Comparison of ENCODE assay signal across 1 cellular context in the genomic region with DNA sequence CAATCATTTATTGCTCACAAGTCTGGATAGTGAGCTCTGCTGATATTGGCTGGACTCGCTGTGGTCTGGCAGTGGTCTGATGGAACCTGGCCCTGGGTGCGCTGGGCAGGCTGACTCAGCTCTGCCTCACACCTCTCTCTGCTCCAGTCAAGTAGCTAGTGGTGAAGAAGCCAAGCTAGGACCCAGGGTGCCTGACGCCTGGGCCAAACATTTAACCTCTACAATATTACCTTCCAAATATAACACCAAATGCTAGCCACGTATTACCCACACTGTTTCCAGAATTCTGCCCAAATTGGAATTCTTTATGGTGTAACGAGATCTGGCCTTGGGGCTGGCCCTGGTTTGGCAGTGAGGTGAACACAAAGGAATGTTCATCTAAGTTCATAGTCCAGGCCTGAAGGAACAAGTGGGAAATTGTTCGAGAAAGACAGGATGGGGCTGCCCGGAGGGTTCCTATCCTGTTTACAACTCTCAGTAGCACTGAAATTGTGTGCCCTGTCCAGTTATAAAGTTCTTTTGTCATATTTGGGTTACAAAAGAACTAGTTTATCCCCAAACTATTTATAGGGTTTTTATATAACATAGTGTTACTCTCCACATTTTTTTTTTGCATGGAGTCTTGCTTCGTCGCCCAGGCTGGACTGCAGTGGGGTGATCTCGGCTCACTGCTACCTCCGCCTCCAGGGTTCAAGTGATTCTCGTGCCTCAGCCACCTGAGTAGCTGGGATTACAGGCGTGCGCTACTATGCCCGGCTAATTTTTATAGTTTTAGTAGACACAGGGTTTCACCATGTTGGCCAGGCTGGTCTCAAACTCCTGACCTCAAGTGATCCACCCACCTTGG.
A peak's percentile ranks its signal among the peaks of the same experiment; 100 is the strongest.
TF ChIP-seq lines count a peak whose summit lies in the region.

No MANE protein-coding gene starts in this region.

TF ChIP-seq in HepG2, 621 proteins besides CTCF, POLR2A, EP300 and RAD21 (continued from another document and continues in another):
- TF ChIP-seq, protein P1, sequence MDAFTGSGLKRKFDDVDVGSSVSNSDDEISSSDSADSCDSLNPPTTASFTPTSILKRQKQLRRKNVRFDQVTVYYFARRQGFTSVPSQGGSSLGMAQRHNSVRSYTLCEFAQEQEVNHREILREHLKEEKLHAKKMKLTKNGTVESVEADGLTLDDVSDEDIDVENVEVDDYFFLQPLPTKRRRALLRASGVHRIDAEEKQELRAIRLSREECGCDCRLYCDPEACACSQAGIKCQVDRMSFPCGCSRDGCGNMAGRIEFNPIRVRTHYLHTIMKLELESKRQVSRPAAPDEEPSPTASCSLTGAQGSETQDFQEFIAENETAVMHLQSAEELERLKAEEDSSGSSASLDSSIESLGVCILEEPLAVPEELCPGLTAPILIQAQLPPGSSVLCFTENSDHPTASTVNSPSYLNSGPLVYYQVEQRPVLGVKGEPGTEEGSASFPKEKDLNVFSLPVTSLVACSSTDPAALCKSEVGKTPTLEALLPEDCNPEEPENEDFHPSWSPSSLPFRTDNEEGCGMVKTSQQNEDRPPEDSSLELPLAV (CRISPR knock-in tag; conservative IDR thresholded peaks at IDR 0.05; ENCODE audit: low read depth): no peak
- TF ChIP-seq, protein P2, sequence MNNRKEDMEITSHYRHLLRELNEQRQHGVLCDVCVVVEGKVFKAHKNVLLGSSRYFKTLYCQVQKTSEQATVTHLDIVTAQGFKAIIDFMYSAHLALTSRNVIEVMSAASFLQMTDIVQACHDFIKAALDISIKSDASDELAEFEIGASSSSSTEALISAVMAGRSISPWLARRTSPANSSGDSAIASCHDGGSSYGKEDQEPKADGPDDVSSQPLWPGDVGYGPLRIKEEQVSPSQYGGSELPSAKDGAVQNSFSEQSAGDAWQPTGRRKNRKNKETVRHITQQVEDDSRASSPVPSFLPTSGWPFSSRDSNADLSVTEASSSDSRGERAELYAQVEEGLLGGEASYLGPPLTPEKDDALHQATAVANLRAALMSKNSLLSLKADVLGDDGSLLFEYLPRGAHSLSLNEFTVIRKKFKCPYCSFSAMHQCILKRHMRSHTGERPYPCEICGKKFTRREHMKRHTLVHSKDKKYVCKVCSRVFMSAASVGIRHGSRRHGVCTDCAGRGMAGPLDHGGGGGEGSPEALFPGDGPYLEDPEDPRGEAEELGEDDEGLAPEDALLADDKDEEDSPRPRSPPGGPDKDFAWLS (CRISPR knock-in tag; IDR thresholded peaks at IDR 0.05; ENCODE audit: borderline replicate concordance): no peak
- 0 out of 2 replicates have a peak, but pooled peaks have one; percentile 34 for TF ChIP-seq REPIN1 (CRISPR knock-in tag; IDR thresholded peaks at IDR 0.05; ENCODE audit: borderline replicate concordance, low read depth)
- no peak for TF ChIP-seq HHEX (CRISPR knock-in tag; IDR thresholded peaks at IDR 0.05)
- peak; percentile 50; the same call in 1 of the 2 replicates for TF ChIP-seq ZNF878 (CRISPR knock-in tag; IDR thresholded peaks at IDR 0.05)
- TF ChIP-seq GABPB1 (CRISPR knock-in tag; IDR thresholded peaks at IDR 0.05): peak; percentile 21
- TF ChIP-seq KDM4B (CRISPR knock-in tag; IDR thresholded peaks at IDR 0.05): peak; percentile 77; the same call in 1 of the 2 replicates
- TF ChIP-seq HIVEP1 (CRISPR knock-in tag; IDR thresholded peaks at IDR 0.05): 0 out of 2 replicates have a peak, but pooled peaks have one; percentile 22
- TF ChIP-seq ZNF773 (CRISPR knock-in tag; IDR thresholded peaks at IDR 0.05; ENCODE audit: borderline replicate concordance): no peak
- TF ChIP-seq XRCC5 (optimal IDR thresholded peaks at IDR 0.05; ENCODE audit: low read length): peak; percentile 15
- TF ChIP-seq HMG20A (CRISPR knock-in tag; IDR thresholded peaks at IDR 0.05; ENCODE audit: borderline replicate concordance): peak; percentile 60; the same call in 1 of the 2 replicates
- no peak for TF ChIP-seq ZNF674 (CRISPR knock-in tag; IDR thresholded peaks at IDR 0.05; ENCODE audit: low read depth)
- no peak for TF ChIP-seq TAF15 (IDR thresholded peaks at IDR 0.05; ENCODE audit: low read depth, low read length, poor library complexity, severe bottlenecking)
- no peak for TF ChIP-seq POLR2AphosphoS2 (IDR thresholded peaks at IDR 0.05; ENCODE audit: low read depth, low read length)
- TF ChIP-seq, protein P3, sequence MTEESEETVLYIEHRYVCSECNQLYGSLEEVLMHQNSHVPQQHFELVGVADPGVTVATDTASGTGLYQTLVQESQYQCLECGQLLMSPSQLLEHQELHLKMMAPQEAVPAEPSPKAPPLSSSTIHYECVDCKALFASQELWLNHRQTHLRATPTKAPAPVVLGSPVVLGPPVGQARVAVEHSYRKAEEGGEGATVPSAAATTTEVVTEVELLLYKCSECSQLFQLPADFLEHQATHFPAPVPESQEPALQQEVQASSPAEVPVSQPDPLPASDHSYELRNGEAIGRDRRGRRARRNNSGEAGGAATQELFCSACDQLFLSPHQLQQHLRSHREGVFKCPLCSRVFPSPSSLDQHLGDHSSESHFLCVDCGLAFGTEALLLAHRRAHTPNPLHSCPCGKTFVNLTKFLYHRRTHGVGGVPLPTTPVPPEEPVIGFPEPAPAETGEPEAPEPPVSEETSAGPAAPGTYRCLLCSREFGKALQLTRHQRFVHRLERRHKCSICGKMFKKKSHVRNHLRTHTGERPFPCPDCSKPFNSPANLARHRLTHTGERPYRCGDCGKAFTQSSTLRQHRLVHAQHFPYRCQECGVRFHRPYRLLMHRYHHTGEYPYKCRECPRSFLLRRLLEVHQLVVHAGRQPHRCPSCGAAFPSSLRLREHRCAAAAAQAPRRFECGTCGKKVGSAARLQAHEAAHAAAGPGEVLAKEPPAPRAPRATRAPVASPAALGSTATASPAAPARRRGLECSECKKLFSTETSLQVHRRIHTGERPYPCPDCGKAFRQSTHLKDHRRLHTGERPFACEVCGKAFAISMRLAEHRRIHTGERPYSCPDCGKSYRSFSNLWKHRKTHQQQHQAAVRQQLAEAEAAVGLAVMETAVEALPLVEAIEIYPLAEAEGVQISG (CRISPR knock-in tag; IDR thresholded peaks at IDR 0.05): peak; percentile 50; the same call in 1 of the 2 replicates
- TF ChIP-seq ZC3H4 (CRISPR knock-in tag; IDR thresholded peaks at IDR 0.05; ENCODE audit: borderline replicate concordance): no peak
- no peak for TF ChIP-seq ZNF496 (CRISPR knock-in tag; IDR thresholded peaks at IDR 0.05; ENCODE audit: insufficient replicate concordance)
- TF ChIP-seq, protein P4, sequence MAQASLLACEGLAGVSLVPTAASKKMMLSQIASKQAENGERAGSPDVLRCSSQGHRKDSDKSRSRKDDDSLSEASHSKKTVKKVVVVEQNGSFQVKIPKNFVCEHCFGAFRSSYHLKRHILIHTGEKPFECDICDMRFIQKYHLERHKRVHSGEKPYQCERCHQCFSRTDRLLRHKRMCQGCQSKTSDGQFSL (CRISPR knock-in tag; IDR thresholded peaks at IDR 0.05): no peak
- TF ChIP-seq MAZ (IDR thresholded peaks at IDR 0.05; ENCODE audit: borderline replicate concordance, low read depth, low read length): peak; percentile 34; the same call in 1 of the 2 replicates
- no peak for TF ChIP-seq MAZ (CRISPR knock-in tag; IDR thresholded peaks at IDR 0.05; ENCODE audit: low read depth)
- peak; percentile 74; the same call in 1 of the 2 replicates for TF ChIP-seq SOX5 (CRISPR knock-in tag; IDR thresholded peaks at IDR 0.05; ENCODE audit: borderline replicate concordance)
- TF ChIP-seq ZNF138 (CRISPR knock-in tag; IDR thresholded peaks at IDR 0.05; ENCODE audit: low read depth): no peak
- TF ChIP-seq ZNF605 (CRISPR knock-in tag; IDR thresholded peaks at IDR 0.05): peak; percentile 73
- no peak for TF ChIP-seq ZKSCAN8 (CRISPR knock-in tag; IDR thresholded peaks at IDR 0.05; ENCODE audit: borderline replicate concordance)
- no peak for TF ChIP-seq CBX1 (IDR thresholded peaks at IDR 0.05; ENCODE audit: low read depth)
- peak; percentile 67; the same call in 1 of the 2 replicates for TF ChIP-seq CREM (IDR thresholded peaks at IDR 0.05)
- TF ChIP-seq CREM (CRISPR knock-in tag; IDR thresholded peaks at IDR 0.05): no peak
- TF ChIP-seq, protein P5, sequence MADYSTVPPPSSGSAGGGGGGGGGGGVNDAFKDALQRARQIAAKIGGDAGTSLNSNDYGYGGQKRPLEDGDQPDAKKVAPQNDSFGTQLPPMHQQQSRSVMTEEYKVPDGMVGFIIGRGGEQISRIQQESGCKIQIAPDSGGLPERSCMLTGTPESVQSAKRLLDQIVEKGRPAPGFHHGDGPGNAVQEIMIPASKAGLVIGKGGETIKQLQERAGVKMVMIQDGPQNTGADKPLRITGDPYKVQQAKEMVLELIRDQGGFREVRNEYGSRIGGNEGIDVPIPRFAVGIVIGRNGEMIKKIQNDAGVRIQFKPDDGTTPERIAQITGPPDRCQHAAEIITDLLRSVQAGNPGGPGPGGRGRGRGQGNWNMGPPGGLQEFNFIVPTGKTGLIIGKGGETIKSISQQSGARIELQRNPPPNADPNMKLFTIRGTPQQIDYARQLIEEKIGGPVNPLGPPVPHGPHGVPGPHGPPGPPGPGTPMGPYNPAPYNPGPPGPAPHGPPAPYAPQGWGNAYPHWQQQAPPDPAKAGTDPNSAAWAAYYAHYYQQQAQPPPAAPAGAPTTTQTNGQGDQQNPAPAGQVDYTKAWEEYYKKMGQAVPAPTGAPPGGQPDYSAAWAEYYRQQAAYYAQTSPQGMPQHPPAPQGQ (CRISPR knock-in tag; IDR thresholded peaks at IDR 0.05; ENCODE audit: borderline replicate concordance): no peak
- TF ChIP-seq JUN (CRISPR knock-in tag; IDR thresholded peaks at IDR 0.05): peak; percentile 98
- TF ChIP-seq, protein P6, sequence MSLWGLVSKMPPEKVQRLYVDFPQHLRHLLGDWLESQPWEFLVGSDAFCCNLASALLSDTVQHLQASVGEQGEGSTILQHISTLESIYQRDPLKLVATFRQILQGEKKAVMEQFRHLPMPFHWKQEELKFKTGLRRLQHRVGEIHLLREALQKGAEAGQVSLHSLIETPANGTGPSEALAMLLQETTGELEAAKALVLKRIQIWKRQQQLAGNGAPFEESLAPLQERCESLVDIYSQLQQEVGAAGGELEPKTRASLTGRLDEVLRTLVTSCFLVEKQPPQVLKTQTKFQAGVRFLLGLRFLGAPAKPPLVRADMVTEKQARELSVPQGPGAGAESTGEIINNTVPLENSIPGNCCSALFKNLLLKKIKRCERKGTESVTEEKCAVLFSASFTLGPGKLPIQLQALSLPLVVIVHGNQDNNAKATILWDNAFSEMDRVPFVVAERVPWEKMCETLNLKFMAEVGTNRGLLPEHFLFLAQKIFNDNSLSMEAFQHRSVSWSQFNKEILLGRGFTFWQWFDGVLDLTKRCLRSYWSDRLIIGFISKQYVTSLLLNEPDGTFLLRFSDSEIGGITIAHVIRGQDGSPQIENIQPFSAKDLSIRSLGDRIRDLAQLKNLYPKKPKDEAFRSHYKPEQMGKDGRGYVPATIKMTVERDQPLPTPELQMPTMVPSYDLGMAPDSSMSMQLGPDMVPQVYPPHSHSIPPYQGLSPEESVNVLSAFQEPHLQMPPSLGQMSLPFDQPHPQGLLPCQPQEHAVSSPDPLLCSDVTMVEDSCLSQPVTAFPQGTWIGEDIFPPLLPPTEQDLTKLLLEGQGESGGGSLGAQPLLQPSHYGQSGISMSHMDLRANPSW (CRISPR knock-in tag; IDR thresholded peaks at IDR 0.05; ENCODE audit: borderline replicate concordance): no peak
- TF ChIP-seq, protein P7, sequence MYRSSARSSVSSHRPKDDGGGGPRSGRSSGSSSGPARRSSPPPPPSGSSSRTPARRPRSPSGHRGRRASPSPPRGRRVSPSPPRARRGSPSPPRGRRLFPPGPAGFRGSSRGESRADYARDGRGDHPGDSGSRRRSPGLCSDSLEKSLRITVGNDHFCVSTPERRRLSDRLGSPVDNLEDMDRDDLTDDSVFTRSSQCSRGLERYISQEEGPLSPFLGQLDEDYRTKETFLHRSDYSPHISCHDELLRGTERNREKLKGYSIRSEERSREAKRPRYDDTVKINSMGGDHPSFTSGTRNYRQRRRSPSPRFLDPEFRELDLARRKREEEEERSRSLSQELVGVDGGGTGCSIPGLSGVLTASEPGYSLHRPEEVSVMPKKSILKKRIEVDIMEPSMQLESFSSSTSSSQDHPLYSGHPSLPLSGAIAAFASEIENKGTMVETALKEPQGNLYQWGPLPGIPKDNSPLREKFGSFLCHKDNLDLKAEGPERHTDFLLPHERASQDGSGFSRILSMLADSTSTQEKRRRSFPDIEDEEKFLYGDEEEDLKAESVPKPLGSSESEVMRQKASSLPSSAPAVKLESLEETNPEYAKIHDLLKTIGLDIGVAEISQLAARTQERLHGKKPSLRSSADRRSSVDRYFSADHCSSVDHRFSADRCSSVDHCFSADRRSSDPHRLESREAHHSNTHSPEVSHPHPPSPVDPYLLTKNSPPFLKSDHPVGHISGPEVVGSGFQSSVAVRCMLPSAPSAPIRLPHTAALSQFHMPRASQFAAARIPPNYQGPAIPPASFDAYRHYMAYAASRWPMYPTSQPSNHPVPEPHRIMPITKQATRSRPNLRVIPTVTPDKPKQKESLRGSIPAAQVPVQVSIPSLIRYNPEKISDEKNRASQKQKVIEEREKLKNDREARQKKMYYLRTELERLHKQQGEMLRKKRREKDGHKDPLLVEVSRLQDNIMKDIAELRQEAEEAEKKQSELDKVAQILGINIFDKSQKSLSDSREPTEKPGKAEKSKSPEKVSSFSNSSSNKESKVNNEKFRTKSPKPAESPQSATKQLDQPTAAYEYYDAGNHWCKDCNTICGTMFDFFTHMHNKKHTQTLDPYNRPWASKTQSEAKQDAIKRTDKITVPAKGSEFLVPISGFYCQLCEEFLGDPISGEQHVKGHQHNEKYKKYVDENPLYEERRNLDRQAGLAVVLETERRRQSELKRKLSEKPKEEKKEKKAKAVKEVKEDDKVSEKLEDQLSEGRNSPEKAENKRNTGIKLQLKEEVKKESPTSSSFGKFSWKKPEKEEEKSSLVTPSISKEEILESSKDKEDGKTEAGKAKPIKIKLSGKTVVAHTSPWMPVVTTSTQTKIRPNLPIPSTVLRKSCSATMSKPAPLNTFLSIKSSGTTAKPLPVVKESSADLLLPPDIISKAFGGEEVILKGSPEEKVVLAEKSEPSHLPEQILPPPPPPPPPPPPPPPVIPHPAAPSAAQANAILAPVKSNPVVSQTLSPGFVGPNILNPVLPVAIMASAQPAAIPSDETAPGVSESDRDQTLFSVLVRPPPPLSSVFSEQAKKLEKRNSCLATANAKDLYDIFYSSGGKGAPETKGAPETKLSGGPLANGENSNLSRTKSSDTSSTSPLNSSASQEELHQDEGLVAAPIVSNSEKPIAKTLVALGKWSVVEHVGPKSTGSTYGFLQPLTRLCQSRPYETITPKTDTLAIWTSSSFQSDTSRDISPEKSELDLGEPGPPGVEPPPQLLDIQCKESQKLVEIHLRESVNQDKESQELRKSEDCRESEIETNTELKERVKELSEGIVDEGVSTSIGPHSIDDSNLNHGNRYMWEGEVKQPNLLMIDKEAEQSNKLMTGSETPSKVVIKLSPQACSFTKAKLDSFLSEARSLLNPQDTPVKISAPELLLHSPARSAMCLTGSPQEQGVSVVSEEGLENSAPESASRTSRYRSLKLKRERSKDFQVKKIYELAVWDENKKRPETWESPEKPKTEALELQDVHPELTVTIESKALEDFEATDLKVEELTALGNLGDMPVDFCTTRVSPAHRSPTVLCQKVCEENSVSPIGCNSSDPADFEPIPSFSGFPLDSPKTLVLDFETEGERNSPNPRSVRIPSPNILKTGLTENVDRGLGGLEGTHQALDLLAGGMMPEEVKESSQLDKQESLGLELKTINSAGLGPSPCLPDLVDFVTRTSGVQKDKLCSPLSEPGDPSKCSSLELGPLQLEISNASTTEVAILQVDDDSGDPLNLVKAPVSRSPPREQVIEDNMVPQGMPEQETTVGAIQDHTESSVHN (CRISPR knock-in tag; IDR thresholded peaks at IDR 0.05): no peak
- TF ChIP-seq, protein P8, sequence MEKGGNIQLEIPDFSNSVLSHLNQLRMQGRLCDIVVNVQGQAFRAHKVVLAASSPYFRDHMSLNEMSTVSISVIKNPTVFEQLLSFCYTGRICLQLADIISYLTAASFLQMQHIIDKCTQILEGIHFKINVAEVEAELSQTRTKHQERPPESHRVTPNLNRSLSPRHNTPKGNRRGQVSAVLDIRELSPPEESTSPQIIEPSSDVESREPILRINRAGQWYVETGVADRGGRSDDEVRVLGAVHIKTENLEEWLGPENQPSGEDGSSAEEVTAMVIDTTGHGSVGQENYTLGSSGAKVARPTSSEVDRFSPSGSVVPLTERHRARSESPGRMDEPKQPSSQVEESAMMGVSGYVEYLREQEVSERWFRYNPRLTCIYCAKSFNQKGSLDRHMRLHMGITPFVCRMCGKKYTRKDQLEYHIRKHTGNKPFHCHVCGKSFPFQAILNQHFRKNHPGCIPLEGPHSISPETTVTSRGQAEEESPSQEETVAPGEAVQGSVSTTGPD (CRISPR knock-in tag; IDR thresholded peaks at IDR 0.05): peak; percentile 95
